ENCODE assay signal across 16 cellular contexts in the genomic region with DNA sequence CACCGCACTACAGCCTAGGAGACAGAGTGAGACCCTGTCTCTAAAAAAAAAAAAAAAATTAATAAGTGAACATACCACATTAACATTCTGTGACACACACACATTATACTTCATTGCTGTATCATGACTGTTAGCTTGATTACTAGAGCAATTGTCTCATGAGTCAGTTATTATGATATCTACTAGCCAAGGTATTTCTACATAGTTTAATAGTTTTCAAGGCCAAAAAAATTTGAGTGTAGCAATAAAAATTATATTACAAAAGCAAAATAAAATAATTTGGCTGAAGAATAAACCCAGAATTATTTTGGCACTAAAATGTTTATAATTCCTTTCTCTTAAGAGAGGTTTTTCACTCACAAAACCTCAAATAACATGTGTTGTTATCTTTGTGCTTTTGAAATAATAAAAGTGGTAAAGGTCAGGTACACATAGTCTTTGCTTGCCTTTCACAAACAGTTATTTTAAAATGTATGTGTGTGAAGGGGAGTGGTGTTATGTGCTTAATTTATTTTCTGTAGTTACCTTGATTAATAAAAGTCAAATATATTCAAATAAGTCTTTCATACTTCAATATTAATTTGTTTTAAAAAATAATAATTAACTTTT.
DNase-seq lines count a peak whose midpoint lies in the region; ATAC-seq and TF ChIP-seq lines count a peak whose summit lies in the region.
"Had no signal": no experiment of that assay in that cellular context is flagged by ENCODE, and none has a peak within 500 bp of the region (broad histone marks: within the 10 kb centered on the region; RNA-seq: fewer than 3 reads in every experiment).

No MANE protein-coding gene starts in this region.

- CTCF ChIA-PET in HEK293T (lab: Yijun Ruan, JAX) = interaction anchor here (0.7 kb wide), 1 partner anchor 434 kb away, joined by 4 read pairs; no protein-coding TSS in a partner anchor

- H3K79me2 ChIP-seq in GM23248 (ENCODE audit: insufficient read depth) = no peaks in the 10 kb centered on the region

- in situ Hi-C loops in GM23248 (cut with MboI) (loop anchor here (25.0 kb wide), 1 partner anchor 427 kb away; no protein-coding TSS in a partner anchor), transverse colon (cut with MboI; ENCODE audit: low pct_ligation_motif_present in 1 of 4, low pct_unique_long_range_greater_than_20kb in 1 of 4, low sequenced_read_pairs in 3 of 4) (no loop called here)

- POLR2A ChIA-PET in HEK293T (lab: Yijun Ruan, JAX) = no interaction called here

- peaks cover 9% of the 10 kb centered on the region for H3K4me1 ChIP-seq in GM23248 (ENCODE audit: insufficient read depth)
- H3K4me1 ChIP-seq in transverse colon = no peaks in the 10 kb centered on the region
- H3K4me1 ChIP-seq: Peyer's patch had no signal

- WGBS in GM23248 (ENCODE audit: low coverage in 1 of 2, low lambda C conversion rate in 2 of 2, missing lambda C conversion rate in 2 of 2), 2 experiments = 41 to 67% methylated on average over 1 of the region's 1 CpG
- 95% methylated on average over 1 of the region's 1 CpG; no CpG with 5 or more reads in 1 of the 2 donors for WGBS in transverse colon (ENCODE audit: low coverage in 1 of 2), 2 donors

- no peak for TF ChIP-seq EP300 in transverse colon (IDR thresholded peaks at IDR 0.05; ENCODE audit: low read depth)

- H3K4me3 ChIP-seq in GM23248 (no peak overlapping the region), foreskin fibroblast (ENCODE audit: low read depth in 1 of 2, low read length in 2 of 2) (no peak overlapping the region), transverse colon (no peak overlapping the region)
- H3K4me3 ChIP-seq: Peyer's patch, smooth muscle cell had no signal

- H3K9me2 ChIP-seq in GM23248 (ENCODE audit: insufficient read depth) = no peaks in the 10 kb centered on the region

- no peak for ATAC-seq in GM21786 (IDR thresholded peaks at IDR 0.05; ENCODE audit: unreplicated experiment)

- TF ChIP-seq POLR2A in transverse colon (IDR thresholded peaks at IDR 0.05) = no peak

- H3K9me3 ChIP-seq in GM23248 (ENCODE audit: low read depth) (no peaks in the 10 kb centered on the region), transverse colon (no peaks in the 10 kb centered on the region)
- H3K9me3 ChIP-seq: Peyer's patch had no signal

- intact Hi-C loops in transverse colon (cut with DNase I; ENCODE audit: low total_unique reads) = no loop called here

- H3F3A ChIP-seq in GM23248 (ENCODE audit: insufficient read depth) = no peaks in the 10 kb centered on the region

- H3K36me3 ChIP-seq in GM23248 (ENCODE audit: low read depth) = no peaks in the 10 kb centered on the region
- no peaks in the 10 kb centered on the region for H3K36me3 ChIP-seq in transverse colon
- H3K36me3 ChIP-seq: Peyer's patch had no signal

- no peak overlapping the region for H3K9ac ChIP-seq in GM23248

- no peaks in the 10 kb centered on the region for H4K20me1 ChIP-seq in GM23248 (ENCODE audit: insufficient read depth)

- no peak overlapping the region for H3K27ac ChIP-seq in GM23248
- no peak overlapping the region for H3K27ac ChIP-seq in transverse colon
- H3K27ac ChIP-seq: Peyer's patch had no signal

- H3K4me2 ChIP-seq in GM23248 (ENCODE audit: unreplicated experiment) = peak overlapping the region; percentile 19
- H3K4me2 ChIP-seq: smooth muscle cell had no signal

- no peak overlapping the region for H2AFZ ChIP-seq in GM23248

- no peak for TF ChIP-seq CTCF in foreskin fibroblast (IDR thresholded peaks at IDR 0.05; ENCODE audit: low read depth, low read length)
- TF ChIP-seq CTCF in transverse colon (IDR thresholded peaks at IDR 0.05) = no peak

- H3K27me3 ChIP-seq in GM23248 (replicated peaks; ENCODE audit: insufficient read depth) (0 out of 2 replicates have a peak, but pooled peaks cover 2% of the 10 kb centered on the region), transverse colon (no peaks in the 10 kb centered on the region)
- H3K27me3 ChIP-seq: Peyer's patch had no signal

- DNase-seq in GM23248 (peak; percentile 68), amniotic epithelial cell (ENCODE audit: low read depth) (peak; percentile 82), foreskin fibroblast (peak; percentile 9 to 35), stromal cell of bone marrow (ENCODE audit: low read depth) (peak; percentile 40), HEK293T (ENCODE audit: extremely low spot score) (no peak), transverse colon (no peak)
- DNase-seq: activated B cell treated with CpG ODN at 0.5 μM for 24 hours; activated CD8-positive, alpha-beta memory T cell treated with anti-CD3 and anti-CD28 coated beads for 24 hours; COR-L47; MM.1S; NCI-H187 treated with DMSO at 0.1 percent for 48 hours; NCI-H526; Peyer's patch; T-helper 1 cell had no signal

TF ChIP-seq in HEK293T, 16 proteins besides CTCF, POLR2A, EP300 and RAD21:
- TF ChIP-seq L3MBTL2 (conservative IDR thresholded peaks at IDR 0.05) (no peak), ARNT (IDR thresholded peaks at IDR 0.05) (no peak), FOXA1 (IDR thresholded peaks at IDR 0.05) (no peak), FOXK2 (IDR thresholded peaks at IDR 0.05) (no peak), HDGF (IDR thresholded peaks at IDR 0.05; ENCODE audit: borderline replicate concordance) (no peak), BHLHE40 (IDR thresholded peaks at IDR 0.05; ENCODE audit: borderline replicate concordance) (no peak), ELF4 (IDR thresholded peaks at IDR 0.05) (no peak), SP1 (IDR thresholded peaks at IDR 0.05) (no peak), CTBP1 (IDR thresholded peaks at IDR 0.05; ENCODE audit: borderline replicate concordance) (no peak), ZNF384 (IDR thresholded peaks at IDR 0.05) (no peak), SUZ12 (IDR thresholded peaks at IDR 0.05) (no peak)
- TF ChIP-seq, protein P1, sequence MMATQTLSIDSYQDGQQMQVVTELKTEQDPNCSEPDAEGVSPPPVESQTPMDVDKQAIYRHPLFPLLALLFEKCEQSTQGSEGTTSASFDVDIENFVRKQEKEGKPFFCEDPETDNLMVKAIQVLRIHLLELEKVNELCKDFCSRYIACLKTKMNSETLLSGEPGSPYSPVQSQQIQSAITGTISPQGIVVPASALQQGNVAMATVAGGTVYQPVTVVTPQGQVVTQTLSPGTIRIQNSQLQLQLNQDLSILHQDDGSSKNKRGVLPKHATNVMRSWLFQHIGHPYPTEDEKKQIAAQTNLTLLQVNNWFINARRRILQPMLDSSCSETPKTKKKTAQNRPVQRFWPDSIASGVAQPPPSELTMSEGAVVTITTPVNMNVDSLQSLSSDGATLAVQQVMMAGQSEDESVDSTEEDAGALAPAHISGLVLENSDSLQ (IDR thresholded peaks at IDR 0.05) = no peak
TF ChIP-seq in HEK293T: peak in this region for 0.

Comparison
In these comparisons a context has a peak if more than half of its experiments do, and no peak if none do; other contexts are left out.
1. DNase-seq: peak in GM23248 (single experiment), amniotic epithelial cell (single experiment), foreskin fibroblast (2 of 2) and stromal cell of bone marrow (single experiment); none in HEK293T (single experiment) and transverse colon (single experiment).